In genomic region chrX:138026211-138026610, GRCh38 we compare ENCODE assay signal across 8 cellular contexts.
DNase-seq lines count a peak whose midpoint lies in the region; TF ChIP-seq lines count a peak whose summit lies in the region.

No MANE protein-coding gene starts in this region.

- TF ChIP-seq POLR2A in prostate gland (IDR thresholded peaks at IDR 0.05) = no peak

- DNase-seq in ELF-1 (ENCODE audit: low read depth, low spot score) (peak; percentile 17), H4 (ENCODE audit: low spot score) (peak; percentile 5), left kidney (ENCODE audit: low read depth, low spot score) (peak; percentile 6), prostate gland (ENCODE audit: low spot score) (no peak), RWPE1 (ENCODE audit: low spot score) (no peak), anterior cingulate cortex (lab: John Stamatoyannopoulos, UW) (no peak)
- no peak for DNase-seq in effector memory CD4-positive, alpha-beta T cell

- H2AFZ ChIP-seq in OCI-LY1 (ENCODE audit: low read length) = no peak overlapping the region

- CTCF ChIA-PET in RWPE1 (lab: Yijun Ruan, JAX) = no interaction called here

- H3K4me3 ChIP-seq in OCI-LY1 (ENCODE audit: low read depth, low read length, poor library complexity, severe bottlenecking) = no peak overlapping the region
- H3K4me3 ChIP-seq in effector memory CD4-positive, alpha-beta T cell (ENCODE audit: insufficient read depth, low read depth, low read length, poor library complexity, severe bottlenecking) = no peak overlapping the region
- H3K4me3 ChIP-seq in prostate gland = no peak overlapping the region

- H4K20me1 ChIP-seq in OCI-LY1 (ENCODE audit: insufficient read depth, low read length) = no peaks in the 10 kb centered on the region

- WGBS in prostate gland = 44% methylated on average over 1 of the region's 1 CpG

- H3F3A ChIP-seq in OCI-LY1 (ENCODE audit: insufficient read depth, low read length) = no peaks in the 10 kb centered on the region

- H3K4me2 ChIP-seq in OCI-LY1 (ENCODE audit: low read length) = no peak overlapping the region

- no peaks in the 10 kb centered on the region for H3K9me3 ChIP-seq in OCI-LY1 (ENCODE audit: low read length)
- no peaks in the 10 kb centered on the region for H3K9me3 ChIP-seq in effector memory CD4-positive, alpha-beta T cell (ENCODE audit: control insufficient read depth, low read length)
- no peaks in the 10 kb centered on the region for H3K9me3 ChIP-seq in prostate gland

- H3K27me3 ChIP-seq in OCI-LY1 (ENCODE audit: insufficient read depth, low read length) = no peaks in the 10 kb centered on the region
- H3K27me3 ChIP-seq in effector memory CD4-positive, alpha-beta T cell (replicated peaks; ENCODE audit: control insufficient read depth, insufficient read depth, low read length, poor library complexity, severe bottlenecking) = no peaks in the 10 kb centered on the region
- H3K27me3 ChIP-seq in prostate gland (replicated peaks; ENCODE audit: insufficient read depth) = no peaks in the 10 kb centered on the region

- no peaks in the 10 kb centered on the region for H3K4me1 ChIP-seq in OCI-LY1 (ENCODE audit: insufficient read depth, low read length, severe bottlenecking)
- H3K4me1 ChIP-seq in effector memory CD4-positive, alpha-beta T cell (ENCODE audit: control insufficient read depth, insufficient read depth, low read length, poor library complexity, severe bottlenecking) = no peaks in the 10 kb centered on the region
- H3K4me1 ChIP-seq in prostate gland (replicated peaks) = no peaks in the 10 kb centered on the region

- TF ChIP-seq CTCF in OCI-LY1 (IDR thresholded peaks at IDR 0.05; ENCODE audit: low read length) = peak; percentile 31; the same call in 1 of the 2 replicates
- peak in 1 of 4 experiments; percentile 6 for TF ChIP-seq CTCF in prostate gland (IDR thresholded peaks at IDR 0.05)
- TF ChIP-seq CTCF in RWPE1 (conservative IDR thresholded peaks at IDR 0.05; ENCODE audit: low read depth) = no peak

- H3K36me3 ChIP-seq in OCI-LY1 (ENCODE audit: insufficient read depth, low read length) (no peaks in the 10 kb centered on the region), prostate gland (no peaks in the 10 kb centered on the region)
- no peaks in the 10 kb centered on the region for H3K36me3 ChIP-seq in effector memory CD4-positive, alpha-beta T cell (ENCODE audit: control insufficient read depth, insufficient read depth, low read length)

- intact Hi-C loops in prostate gland (cut with DNase I) = no loop called here

- no peaks in the 10 kb centered on the region for H3K9me2 ChIP-seq in OCI-LY1 (ENCODE audit: low read depth, low read length)

- H3K27ac ChIP-seq in OCI-LY1 (ENCODE audit: low read depth, low read length, poor library complexity, severe bottlenecking) (no peak overlapping the region), prostate gland (no peak overlapping the region), RWPE1 (no peak overlapping the region)
- H3K27ac ChIP-seq in effector memory CD4-positive, alpha-beta T cell (ENCODE audit: insufficient read depth, low read length, poor library complexity, severe bottlenecking) = no peak overlapping the region

- POLR2A ChIA-PET in RWPE1 (lab: Yijun Ruan, JAX; ENCODE audit: low non-redundant PET) = no interaction called here

- no peaks in the 10 kb centered on the region for H3K79me2 ChIP-seq in OCI-LY1 (ENCODE audit: insufficient read depth, low read length)

- no peak overlapping the region for H3K9ac ChIP-seq in OCI-LY1 (ENCODE audit: low read length)

Comparison
In these comparisons a context has a peak if more than half of its experiments do, and no peak if none do; other contexts are left out.
1. DNase-seq: peak in ELF-1 (single experiment), H4 (single experiment) and left kidney (single experiment); none in effector memory CD4-positive, alpha-beta T cell (0 of 3), prostate gland (single experiment), RWPE1 (single experiment) and anterior cingulate cortex (0 of 58).